21 cellular contexts compared by ENCODE assay signal in the genomic region with DNA sequence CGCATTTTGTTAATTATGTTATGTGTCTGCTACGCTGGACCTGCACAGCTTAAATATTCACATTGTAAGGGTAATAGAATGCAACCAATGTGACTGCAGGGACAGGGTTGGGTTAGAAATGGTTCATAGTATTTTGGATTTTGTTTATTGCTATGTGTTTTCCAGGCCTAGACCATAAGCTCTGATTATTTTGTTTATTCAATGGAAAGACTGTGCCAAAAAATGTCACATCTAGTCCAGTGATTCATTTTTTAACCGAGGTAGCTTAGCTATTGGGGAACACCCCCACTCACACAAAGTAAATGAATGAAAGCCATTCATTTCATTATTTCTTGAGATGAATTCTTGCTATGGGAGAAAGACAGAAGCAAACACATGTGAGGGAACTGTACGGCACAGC.
A peak's percentile ranks its signal among the peaks of the same experiment; 100 is the strongest.
DNase-seq lines count a peak whose midpoint lies in the region; ATAC-seq and TF ChIP-seq lines count a peak whose summit lies in the region.
"Had no signal": no experiment of that assay in that cellular context is flagged by ENCODE, and none has a peak within 500 bp of the region (broad histone marks: within the 10 kb centered on the region; RNA-seq: fewer than 3 reads in every experiment).

No MANE protein-coding gene starts in this region.

- H3K4me1 Mint-ChIP-seq in osteocyte (ENCODE audit: unreplicated experiment), result peaks cover 37% of the 10 kb centered on the region
- H3K4me1 Mint-ChIP-seq: activated naive CD8-positive, alpha-beta T cell treated with anti-CD3 and anti-CD28 coated beads, Interleukin-2, amount 50 U/mL, for 24 hours had no signal

- TF ChIP-seq CTCF in osteocyte (IDR thresholded peaks at IDR 0.05), result no peak

- no peaks in the 10 kb centered on the region for H3K9me3 ChIP-seq in adipocyte (ENCODE audit: control insufficient read depth, low read length)
- H3K9me3 ChIP-seq: BLaER1 had no signal

- ATAC-seq in HG03025 (IDR thresholded peaks at IDR 0.05; ENCODE audit: low FRiP score, unreplicated experiment) (no peak), GM21528 (IDR thresholded peaks at IDR 0.05; ENCODE audit: low FRiP score, unreplicated experiment) (no peak), GM19467 (IDR thresholded peaks at IDR 0.05; ENCODE audit: unreplicated experiment) (no peak)
- ATAC-seq: activated naive CD8-positive, alpha-beta T cell treated with anti-CD3 and anti-CD28 coated beads, Interleukin-2, amount 50 U/mL, for 24 hours; activated T-cell treated with anti-CD3 and anti-CD28 coated beads, Interleukin-2, amount 50 U/mL, for 72 hours; left lung; sciatic nerve had no signal

- no peak overlapping the region for H3K9ac ChIP-seq in adipocyte (ENCODE audit: low read length)
- H3K9ac ChIP-seq: BLaER1 had no signal

- H3K4me3 Mint-ChIP-seq in osteocyte (ENCODE audit: unreplicated experiment), result no peak overlapping the region
- H3K4me3 Mint-ChIP-seq: activated naive CD8-positive, alpha-beta T cell treated with anti-CD3 and anti-CD28 coated beads, Interleukin-2, amount 50 U/mL, for 24 hours; activated T-cell treated with anti-CD3 and anti-CD28 coated beads, Interleukin-2, amount 50 U/mL, for 72 hours; T-helper 1 cell treated with Interleukin-12 subunit alpha and Interleukin-12 subunit beta and Interleukin-4 antibody, amounts not matched to agents 30 μg/mL and 1 μg/mL, for 36 hours had no signal

- no peaks in the 10 kb centered on the region for H3K9me3 Mint-ChIP-seq in osteocyte (ENCODE audit: unreplicated experiment)
- H3K9me3 Mint-ChIP-seq: activated naive CD8-positive, alpha-beta T cell treated with anti-CD3 and anti-CD28 coated beads, Interleukin-2, amount 50 U/mL, for 24 hours had no signal

- H3K27ac Mint-ChIP-seq in osteocyte (ENCODE audit: unreplicated experiment), result peak overlapping the region; percentile 58
- H3K27ac Mint-ChIP-seq: activated naive CD8-positive, alpha-beta T cell treated with anti-CD3 and anti-CD28 coated beads, Interleukin-2, amount 50 U/mL, for 24 hours; activated T-cell treated with anti-CD3 and anti-CD28 coated beads, Interleukin-2, amount 50 U/mL, for 72 hours; T-helper 1 cell treated with Interleukin-12 subunit alpha and Interleukin-12 subunit beta and Interleukin-4 antibody, amounts not matched to agents 30 μg/mL and 1 μg/mL, for 36 hours had no signal

- no peaks in the 10 kb centered on the region for H3K36me3 ChIP-seq in adipocyte (ENCODE audit: control insufficient read depth, insufficient read depth, low read length, severe bottlenecking)
- H3K36me3 ChIP-seq: BLaER1, left lung, transverse colon had no signal

- peak; percentile 8 for DNase-seq in ELR (ENCODE audit: low read depth)
- DNase-seq in adipocyte (ENCODE audit: low read depth), result peak; percentile 20
- DNase-seq in fibroblast of peridontal ligament (ENCODE audit: extremely low read depth), result peak; percentile 11
- DNase-seq in osteocyte (ENCODE audit: extremely low spot score, unreplicated experiment), result no peak
- DNase-seq in kidney tubule cell (ENCODE audit: low spot score), result no peak
- DNase-seq: activated CD4-positive, alpha-beta T cell treated with anti-CD3 and anti-CD28 coated beads, Interleukin-2, amount 50 U/mL, for 4 hours; activated naive CD8-positive, alpha-beta T cell treated with anti-CD3 and anti-CD28 coated beads, Interleukin-2, amount 50 U/mL, for 24 hours; activated T-cell treated with anti-CD3 and anti-CD28 coated beads, Interleukin-2, amount 50 U/mL, for 72 hours; DMS53; left lung; NCI-H187; NCI-H2171; stimulated activated CD4-positive, alpha-beta T cell treated with anti-CD3 and anti-CD28 coated beads, Interleukin-15, amount 100 ng/mL, for 24 hours; stimulated activated CD4-positive, alpha-beta T cell treated with anti-CD3 and anti-CD28 coated beads, Interleukin-4, amount 100 ng/mL, for 4 hours; transverse colon had no signal

- no peaks in the 10 kb centered on the region for H3K36me3 Mint-ChIP-seq in osteocyte (ENCODE audit: unreplicated experiment)

- H3K4me1 ChIP-seq in adipocyte (ENCODE audit: control insufficient read depth, insufficient read depth, low read length), result peaks cover 8% of the 10 kb centered on the region
- H3K4me1 ChIP-seq: BLaER1, left lung, transverse colon had no signal

- H3K4me3 ChIP-seq in adipocyte (ENCODE audit: low read length), result no peak overlapping the region
- H3K4me3 ChIP-seq: BLaER1, left lung, transverse colon had no signal

- H3K27me3 Mint-ChIP-seq in osteocyte (ENCODE audit: unreplicated experiment), result no peaks in the 10 kb centered on the region
- H3K27me3 Mint-ChIP-seq: activated naive CD8-positive, alpha-beta T cell treated with anti-CD3 and anti-CD28 coated beads, Interleukin-2, amount 50 U/mL, for 24 hours had no signal

- H3K27me3 ChIP-seq in adipocyte (replicated peaks; ENCODE audit: control insufficient read depth, insufficient read depth, low read length), result no peaks in the 10 kb centered on the region
- H3K27me3 ChIP-seq: BLaER1, left lung, transverse colon had no signal

Comparison
In these comparisons a context has a peak if more than half of its experiments do, and no peak if none do; other contexts are left out.
1. DNase-seq: peak in ELR (single experiment), adipocyte (single experiment) and fibroblast of peridontal ligament (single experiment); none in osteocyte (single experiment) and kidney tubule cell (single experiment).